ENCODE assay signal across 8 cellular contexts in genomic region chr6:43246301-43247114, GRCh38. TPM values are rescaled to one million over a fixed set of nuclear protein-coding genes. Genes with fewer than 3 reads are reported as not detected.
DNase-seq lines count a peak whose midpoint lies in the region; ATAC-seq, FAIRE-seq and TF ChIP-seq lines count a peak whose summit lies in the region.

No MANE protein-coding gene starts in this region.

- peak; percentile 6 to 16 for ATAC-seq in activated T-cell treated with anti-CD3 and anti-CD28 coated beads, Interleukin-2, amount 50 U/mL, for 4 hours
- peak; percentile 28 for ATAC-seq in HG02759 (IDR thresholded peaks at IDR 0.05; ENCODE audit: unreplicated experiment)

- WGBS in spleen, 5 donors, result 23 to 32% (median 26%) methylated on average over 23 to 27 of the region's 27 CpGs

- H3K4me3 ChIP-seq in kidney (ENCODE audit: low read length in 2 of 2), result peak overlapping the region; percentile 78 to 87
- H3K4me3 ChIP-seq in spleen, result peak overlapping the region; percentile 67 to 95 (median 76)

- H3K4me1 ChIP-seq in kidney (ENCODE audit: control insufficient read depth in 1 of 2, insufficient read depth in 1 of 2, low read depth in 1 of 2, low read length in 2 of 2) (peaks cover 5 to 7% of the 10 kb centered on the region in 2 donors), spleen (peaks cover 4 to 28% (median 17%) of the 10 kb centered on the region in 6 donors)

- peaks cover 10% of the 10 kb centered on the region for H3K4me1 Mint-ChIP-seq in activated T-cell treated with anti-CD3 and anti-CD28 coated beads, Interleukin-2, amount 50 U/mL, for 4 hours (ENCODE audit: low read depth)

- in situ Hi-C loops in T47D (cut with HindIII; ENCODE audit: low pct_unique_long_range_greater_than_20kb, low sequenced_read_pairs), result no loop called here

- no peak for FAIRE-seq in kidney (lab: Jason Lieb, UNC)

- no peak for DNase-seq in activated T-cell treated with anti-CD3 and anti-CD28 coated beads, Interleukin-2, amount 50 U/mL, for 4 hours
- no peak for DNase-seq in activated T-cell treated with anti-CD3 and anti-CD28 coated beads, Interleukin-2, amount 50 U/mL, for 1 hour
- DNase-seq in NCI-H526 (lab: John Stamatoyannopoulos, UW) (peak; percentile 87 to 88), T47D (ENCODE audit: low read depth in 1 of 2, low spot score in 1 of 2) (peak; percentile 93 to 95), kidney (peak; percentile 94), spleen (peak; percentile 82), AML-193 (lab: John Stamatoyannopoulos, UW) (no peak)

- peaks cover 6% of the 10 kb centered on the region for H3K27me3 Mint-ChIP-seq in activated T-cell treated with anti-CD3 and anti-CD28 coated beads, Interleukin-2, amount 50 U/mL, for 4 hours (ENCODE audit: low read depth)

- H3K36me3 ChIP-seq in kidney (ENCODE audit: control insufficient read depth in 1 of 2, insufficient read depth in 2 of 2, low read length in 2 of 2), result no peaks in the 10 kb centered on the region
- no peaks in the 10 kb centered on the region for H3K36me3 ChIP-seq in spleen

- H3K27me3 ChIP-seq in spleen (replicated peaks in 1 of 7), result peaks cover 0 to 80% (median 31%) of the 10 kb centered on the region in 7 donors

- no peaks in the 10 kb centered on the region for H3K36me3 Mint-ChIP-seq in activated T-cell treated with anti-CD3 and anti-CD28 coated beads, Interleukin-2, amount 50 U/mL, for 4 hours (ENCODE audit: insufficient read depth)

- H3K9me3 Mint-ChIP-seq in activated T-cell treated with anti-CD3 and anti-CD28 coated beads, Interleukin-2, amount 50 U/mL, for 4 hours, result no peaks in the 10 kb centered on the region

- intact Hi-C loops in kidney (cut with DNase I), result no loop called here
- intact Hi-C loops in spleen (cut with DNase I; ENCODE audit: low total_unique reads), result no loop called here

- H3K9me3 ChIP-seq in kidney (ENCODE audit: control insufficient read depth in 1 of 2, low read length in 2 of 2), result no peaks in the 10 kb centered on the region
- no peaks in the 10 kb centered on the region for H3K9me3 ChIP-seq in spleen

- H3K27ac ChIP-seq in kidney (ENCODE audit: low read depth in 2 of 2, low read length in 2 of 2) (peak overlapping the region; percentile 7 to 14), spleen (peak overlapping the region in 5 of 8 donors; percentile 32 to 78 (median 51))

- no peak for TF ChIP-seq POLR2A in spleen (IDR thresholded peaks at IDR 0.05)

- no peak overlapping the region for H3K9ac ChIP-seq in kidney (ENCODE audit: low read length in 2 of 2)

- peak overlapping the region; percentile 77 for H3K4me3 Mint-ChIP-seq in activated T-cell treated with anti-CD3 and anti-CD28 coated beads, Interleukin-2, amount 50 U/mL, for 4 hours

- TF ChIP-seq CTCF in kidney (IDR thresholded peaks at IDR 0.05; ENCODE audit: borderline replicate concordance, extremely low read depth, insufficient read depth) (no peak), spleen (IDR thresholded peaks at IDR 0.05 in 8 of 11, conservative IDR thresholded peaks at IDR 0.05 in 3 of 11) (no peak)

RNA-seq across cellular contexts. Expression of gene TTBK1, which starts 3.2 kb away (rescaled TPM):
- total RNA-seq in activated T-cell treated with anti-CD3 and anti-CD28 coated beads, Interleukin-2, amount 50 U/mL, for 4 hours, result under 1 TPM; 0.20 to 0.38 (median 0.21) TPM
- total RNA-seq in kidney (0.31 TPM), spleen (under 1 TPM in 6 of 7 donors, not detected in 1; 0.07 to 0.32 (median 0.11) TPM)
- polyA plus RNA-seq in kidney (ENCODE audit: insufficient read depth, low read depth, low replicate concordance) (0.26 TPM), spleen (under 1 TPM; 0.05 to 0.19 (median 0.07) TPM)

RNA-seq across cellular contexts. Expression of gene DNPH1, which starts 17.2 kb away (rescaled TPM):
- total RNA-seq in activated T-cell treated with anti-CD3 and anti-CD28 coated beads, Interleukin-2, amount 50 U/mL, for 4 hours, result 10 to 100 TPM; 27.5 to 52.1 (median 51.0) TPM
- total RNA-seq in kidney (74.3 TPM), spleen (10 to 100 TPM; 33.2 to 94.8 (median 54.0) TPM)
- polyA plus RNA-seq in kidney (ENCODE audit: insufficient read depth, low read depth, low replicate concordance) (373 TPM), spleen (100 to 1,000 TPM; 126 to 201 (median 153) TPM)

RNA-seq across cellular contexts. Expression of gene SLC22A7, which starts 51.6 kb away (rescaled TPM):
- not detected for total RNA-seq in activated T-cell treated with anti-CD3 and anti-CD28 coated beads, Interleukin-2, amount 50 U/mL, for 4 hours
- total RNA-seq in kidney (2.0 TPM), spleen (not detected)
- polyA plus RNA-seq in kidney (ENCODE audit: insufficient read depth, low read depth, low replicate concordance) (34.8 TPM), spleen (not detected)

Comparison
In these comparisons a context has a peak if more than half of its experiments do, and no peak if none do; other contexts are left out.
1. DNase-seq: peak in NCI-H526 (2 of 2), T47D (2 of 2), kidney (single experiment) and spleen (single experiment); none in activated T-cell treated with anti-CD3 and anti-CD28 coated beads, Interleukin-2, amount 50 U/mL, for 4 hours (single experiment), activated T-cell treated with anti-CD3 and anti-CD28 coated beads, Interleukin-2, amount 50 U/mL, for 1 hour (single experiment) and AML-193 (0 of 2).